Comparison of ENCODE assay signal across 25 cellular contexts in genomic region chr3:174377096-174377495, GRCh38.
"Had no signal": no experiment of that assay in that cellular context is flagged by ENCODE, and none has a peak within 500 bp of the region (broad histone marks: within the 10 kb centered on the region; RNA-seq: fewer than 3 reads in every experiment).

No MANE protein-coding gene starts in this region.

- H3K27ac Mint-ChIP-seq: naive thymus-derived CD4-positive, alpha-beta T cell; natural killer cell; nephron; neural progenitor cell; stimulated activated effector memory CD8-positive, alpha-beta T cell treated with anti-CD3 and anti-CD28 coated beads, Interleukin-12 subunit alpha, Interleukin-12 subunit beta, amount 100 ng/mL, for 72 hours; stimulated activated naive B cell treated with anti-CD40 and anti-IgM and Interleukin-4, amounts not matched to agents 10 μg/mL and 1 μg/mL and 100 μg/mL, for 72 hours; stimulated activated naive CD8-positive, alpha-beta T cell treated with anti-CD3 and anti-CD28 coated beads, Interleukin-15, Interleukin-2, amounts not matched to agents 100 ng/mL and 50 ng/mL, for 24 hours; type B pancreatic cell had no signal

- H3K27me3 Mint-ChIP-seq: naive thymus-derived CD4-positive, alpha-beta T cell; stimulated activated naive B cell treated with anti-CD40 and anti-IgM and Interleukin-4, amounts not matched to agents 10 μg/mL and 1 μg/mL and 100 μg/mL, for 72 hours; stimulated activated naive CD8-positive, alpha-beta T cell treated with anti-CD3 and anti-CD28 coated beads, Interleukin-15, Interleukin-2, amounts not matched to agents 100 ng/mL and 50 ng/mL, for 24 hours; type B pancreatic cell had no signal

- H3K4me3 ChIP-seq: neural progenitor cell, pancreas, prostate gland, right lobe of liver, sigmoid colon, stomach, tibial artery, transverse colon, vagina had no signal

- H3K9me3 Mint-ChIP-seq: nephron; neural progenitor cell; stimulated activated naive CD8-positive, alpha-beta T cell treated with anti-CD3 and anti-CD28 coated beads, Interleukin-15, Interleukin-2, amounts not matched to agents 100 ng/mL and 50 ng/mL, for 24 hours; type B pancreatic cell had no signal

- H3K9ac ChIP-seq: neural progenitor cell had no signal

- H3K4me1 Mint-ChIP-seq: naive thymus-derived CD4-positive, alpha-beta T cell; natural killer cell; nephron; neural progenitor cell; stimulated activated effector memory CD8-positive, alpha-beta T cell treated with anti-CD3 and anti-CD28 coated beads, Interleukin-12 subunit alpha, Interleukin-12 subunit beta, amount 100 ng/mL, for 72 hours; stimulated activated naive B cell treated with anti-CD40 and anti-IgM and Interleukin-4, amounts not matched to agents 10 μg/mL and 1 μg/mL and 100 μg/mL, for 72 hours had no signal

- H3K36me3 ChIP-seq: neural progenitor cell, neutrophil, pancreas, prostate gland, right lobe of liver, sigmoid colon, stomach, tibial artery, transverse colon, vagina had no signal

- H3K36me3 Mint-ChIP-seq: naive thymus-derived CD4-positive, alpha-beta T cell; natural killer cell; neural progenitor cell; stimulated activated effector memory CD8-positive, alpha-beta T cell treated with anti-CD3 and anti-CD28 coated beads, Interleukin-12 subunit alpha, Interleukin-12 subunit beta, amount 100 ng/mL, for 72 hours; stimulated activated naive B cell treated with anti-CD40 and anti-IgM and Interleukin-4, amounts not matched to agents 10 μg/mL and 1 μg/mL and 100 μg/mL, for 72 hours; type B pancreatic cell had no signal

- H3K4me3 Mint-ChIP-seq: naive thymus-derived CD4-positive, alpha-beta T cell; natural killer cell; nephron; neural progenitor cell; stimulated activated effector memory CD8-positive, alpha-beta T cell treated with anti-CD3 and anti-CD28 coated beads, Interleukin-12 subunit alpha, Interleukin-12 subunit beta, amount 100 ng/mL, for 72 hours; stimulated activated naive B cell treated with anti-CD40 and anti-IgM and Interleukin-4, amounts not matched to agents 10 μg/mL and 1 μg/mL and 100 μg/mL, for 72 hours; stimulated activated naive CD8-positive, alpha-beta T cell treated with anti-CD3 and anti-CD28 coated beads, Interleukin-15, Interleukin-2, amounts not matched to agents 100 ng/mL and 50 ng/mL, for 24 hours; type B pancreatic cell had no signal

- H3K4me1 ChIP-seq: neural progenitor cell, pancreas, prostate gland, right lobe of liver, stomach, tibial artery, transverse colon, vagina had no signal

- H3K4me2 ChIP-seq: neural progenitor cell had no signal

- DNase-seq: naive thymus-derived CD4-positive, alpha-beta T cell; natural killer cell; nucleus accumbens; right lobe of liver; small intestine; stimulated activated CD4-positive, alpha-beta T cell treated with anti-CD3 and anti-CD28 coated beads, Interleukin-15, amount 100 ng/mL, for 24 hours; stimulated activated CD4-positive, alpha-beta T cell treated with anti-CD3 and anti-CD28 coated beads, Interleukin-2, amount 100 ng/mL, for 24 hours; stimulated activated CD4-positive, alpha-beta T cell treated with anti-CD3 and anti-CD28 coated beads, Interleukin-2, amount 100 ng/mL, for 48 hours; stimulated activated CD4-positive, alpha-beta T cell treated with anti-CD3 and anti-CD28 coated beads, Interleukin-4, amount 100 ng/mL, for 24 hours; stimulated activated naive B cell treated with anti-CD40 and anti-IgM and Interleukin-4, amounts not matched to agents 10 μg/mL and 1 μg/mL and 100 μg/mL, for 72 hours; stimulated activated naive CD4-positive, alpha-beta T cell treated with Interleukin-2 at 50 U/mL for 16 hours; stomach; tibial artery; transverse colon had no signal

- ATAC-seq: naive thymus-derived CD4-positive, alpha-beta T cell; natural killer cell; pancreas; right cardiac atrium; stimulated activated effector memory CD8-positive, alpha-beta T cell treated with anti-CD3 and anti-CD28 coated beads, Interleukin-12 subunit alpha, Interleukin-12 subunit beta, amount 100 ng/mL, for 72 hours; stimulated activated naive B cell treated with anti-CD40 and anti-IgM and Interleukin-4, amounts not matched to agents 10 μg/mL and 1 μg/mL and 100 μg/mL, for 72 hours had no signal

- H3K27me3 ChIP-seq: neural progenitor cell, neutrophil, pancreas, right lobe of liver, sigmoid colon, stomach, tibial artery, transverse colon, vagina had no signal

- H3K9me3 ChIP-seq: neutrophil, pancreas, prostate gland, right lobe of liver, sigmoid colon, stomach, tibial artery, transverse colon, vagina had no signal

- H3K27ac ChIP-seq: neural progenitor cell, neutrophil, pancreas, prostate gland, right lobe of liver, sigmoid colon, stomach, tibial artery, transverse colon, vagina had no signal

- H2AFZ ChIP-seq: neural progenitor cell had no signal
